Comparison of ENCODE assay signal across 13 cellular contexts in genomic region chr7:120395526-120396019, GRCh38.
A peak's percentile ranks its signal among the peaks of the same experiment; 100 is the strongest.
DNase-seq lines count a peak whose midpoint lies in the region; ATAC-seq and TF ChIP-seq lines count a peak whose summit lies in the region.
"Had no signal": no experiment of that assay in that cellular context is flagged by ENCODE, and none has a peak within 500 bp of the region (broad histone marks: within the 10 kb centered on the region; RNA-seq: fewer than 3 reads in every experiment).

No MANE protein-coding gene starts in this region.

- peak; percentile 93 for ATAC-seq in GM18870 (IDR thresholded peaks at IDR 0.05; ENCODE audit: unreplicated experiment)
- ATAC-seq in GM21526 (IDR thresholded peaks at IDR 0.05; ENCODE audit: low FRiP score, unreplicated experiment) = peak; percentile 90
- peak; percentile 81 for ATAC-seq in HG03095 (IDR thresholded peaks at IDR 0.05; ENCODE audit: unreplicated experiment)
- ATAC-seq in foreskin keratinocyte = peak; percentile 46
- no peak for ATAC-seq in SK-N-SH treated with all-trans-retinoic acid at 6 μM for 48 hours
- no peak for ATAC-seq in activated CD8-positive, alpha-beta T cell treated with anti-CD3 and anti-CD28 coated beads for 36 hours
- ATAC-seq: HCT116 had no signal

- H3K27me3 Mint-ChIP-seq in activated CD8-positive, alpha-beta T cell treated with anti-CD3 and anti-CD28 coated beads for 36 hours = no peaks in the 10 kb centered on the region

- TF ChIP-seq CTCF in foreskin keratinocyte (conservative IDR thresholded peaks at IDR 0.05) (no peak), brain microvascular endothelial cell (IDR thresholded peaks at IDR 0.05; ENCODE audit: low read depth, low read length, missing control alignments) (no peak)
- TF ChIP-seq CTCF in activated CD8-positive, alpha-beta T cell treated with anti-CD3 and anti-CD28 coated beads for 36 hours (IDR thresholded peaks at IDR 0.05) = no peak

- no peak overlapping the region for H3K4me3 Mint-ChIP-seq in activated CD8-positive, alpha-beta T cell treated with anti-CD3 and anti-CD28 coated beads for 36 hours

- no peak overlapping the region for H3K27ac ChIP-seq in foreskin keratinocyte
- no peak overlapping the region for H3K27ac ChIP-seq in brain microvascular endothelial cell
- H3K27ac ChIP-seq: ovary, thoracic aorta had no signal

- H3K36me3 Mint-ChIP-seq in activated CD8-positive, alpha-beta T cell treated with anti-CD3 and anti-CD28 coated beads for 36 hours (ENCODE audit: low read depth) = no peaks in the 10 kb centered on the region

- intact Hi-C loops in activated CD8-positive, alpha-beta T cell treated with anti-CD3 and anti-CD28 coated beads for 36 hours (cut with micrococcal nuclease) = no loop called here

- no peaks in the 10 kb centered on the region for H3K4me1 ChIP-seq in foreskin keratinocyte

- in situ Hi-C loops in brain microvascular endothelial cell (cut with HindIII; ENCODE audit: low pct_ligation_motif_present, low sequenced_read_pairs) = no loop called here

- H3K27ac Mint-ChIP-seq in activated CD8-positive, alpha-beta T cell treated with anti-CD3 and anti-CD28 coated beads for 36 hours = no peak overlapping the region

- POLR2A ChIA-PET in activated CD8-positive, alpha-beta T cell treated with anti-CD3 and anti-CD28 coated beads for 36 hours (lab: Charles Lee) = no interaction called here

- no peak overlapping the region for H3K4me3 ChIP-seq in brain microvascular endothelial cell (ENCODE audit: low read depth, low read length)
- H3K4me3 ChIP-seq: ovary, thoracic aorta had no signal

- no peaks in the 10 kb centered on the region for H3K9me3 Mint-ChIP-seq in activated CD8-positive, alpha-beta T cell treated with anti-CD3 and anti-CD28 coated beads for 36 hours

- H3K27me3 ChIP-seq in foreskin keratinocyte (no peaks in the 10 kb centered on the region), brain microvascular endothelial cell (replicated peaks) (no peaks in the 10 kb centered on the region)
- H3K27me3 ChIP-seq: ovary had no signal

- H3K36me3 ChIP-seq in brain microvascular endothelial cell (replicated peaks) = no peaks in the 10 kb centered on the region
- H3K36me3 ChIP-seq: ovary, thoracic aorta had no signal

- CTCF ChIA-PET in activated CD8-positive, alpha-beta T cell treated with anti-CD3 and anti-CD28 coated beads for 36 hours (lab: Charles Lee) = no interaction called here

- H3K4me1 Mint-ChIP-seq in activated CD8-positive, alpha-beta T cell treated with anti-CD3 and anti-CD28 coated beads for 36 hours (ENCODE audit: low read depth) = no peaks in the 10 kb centered on the region

- DNase-seq in foreskin keratinocyte (peak in 1 of 2 donors; percentile 9), brain microvascular endothelial cell (no peak)
- no peak for DNase-seq in activated CD8-positive, alpha-beta T cell treated with anti-CD3 and anti-CD28 coated beads for 36 hours
- DNase-seq: activated T-cell treated with anti-CD3 and anti-CD28 coated beads, Interleukin-2, amount 50 U/mL, for 48 hours; central memory CD4-positive, alpha-beta T cell; MV-4-11; ovary had no signal

TF ChIP-seq in SK-N-SH treated with all-trans-retinoic acid at 6 μM for 48 hours, 23 proteins besides CTCF, POLR2A, EP300 and RAD21:
- TF ChIP-seq TSHZ2 (CRISPR knock-in tag; IDR thresholded peaks at IDR 0.05) (no peak), CSDC2 (CRISPR knock-in tag; IDR thresholded peaks at IDR 0.05) (no peak), ZNF8 (CRISPR knock-in tag; IDR thresholded peaks at IDR 0.05) (no peak), ESRRG (CRISPR knock-in tag; IDR thresholded peaks at IDR 0.05) (no peak), ZFP3 (CRISPR knock-in tag; IDR thresholded peaks at IDR 0.05) (no peak), POU6F1 (CRISPR knock-in tag; IDR thresholded peaks at IDR 0.05; ENCODE audit: borderline replicate concordance, low read depth) (no peak), TOX (CRISPR knock-in tag; IDR thresholded peaks at IDR 0.05; ENCODE audit: borderline replicate concordance) (no peak), ZC3H10 (CRISPR knock-in tag; IDR thresholded peaks at IDR 0.05) (no peak), GLIS3 (CRISPR knock-in tag; IDR thresholded peaks at IDR 0.05) (no peak), TCF4 (CRISPR knock-in tag; IDR thresholded peaks at IDR 0.05; ENCODE audit: borderline replicate concordance) (no peak), ISL1 (CRISPR knock-in tag; IDR thresholded peaks at IDR 0.05) (no peak), RARB (CRISPR knock-in tag; IDR thresholded peaks at IDR 0.05) (no peak), PPARA (CRISPR knock-in tag; IDR thresholded peaks at IDR 0.05; ENCODE audit: borderline replicate concordance) (no peak)

Comparison
In these comparisons a context has a peak if more than half of its experiments do, and no peak if none do; other contexts are left out.
1. ATAC-seq: peak in GM18870 (single experiment), GM21526 (single experiment), HG03095 (single experiment) and foreskin keratinocyte (single experiment); none in SK-N-SH treated with all-trans-retinoic acid at 6 μM for 48 hours (single experiment) and activated CD8-positive, alpha-beta T cell treated with anti-CD3 and anti-CD28 coated beads for 36 hours (single experiment).